8 cellular contexts compared by ENCODE assay signal in the genomic region with DNA sequence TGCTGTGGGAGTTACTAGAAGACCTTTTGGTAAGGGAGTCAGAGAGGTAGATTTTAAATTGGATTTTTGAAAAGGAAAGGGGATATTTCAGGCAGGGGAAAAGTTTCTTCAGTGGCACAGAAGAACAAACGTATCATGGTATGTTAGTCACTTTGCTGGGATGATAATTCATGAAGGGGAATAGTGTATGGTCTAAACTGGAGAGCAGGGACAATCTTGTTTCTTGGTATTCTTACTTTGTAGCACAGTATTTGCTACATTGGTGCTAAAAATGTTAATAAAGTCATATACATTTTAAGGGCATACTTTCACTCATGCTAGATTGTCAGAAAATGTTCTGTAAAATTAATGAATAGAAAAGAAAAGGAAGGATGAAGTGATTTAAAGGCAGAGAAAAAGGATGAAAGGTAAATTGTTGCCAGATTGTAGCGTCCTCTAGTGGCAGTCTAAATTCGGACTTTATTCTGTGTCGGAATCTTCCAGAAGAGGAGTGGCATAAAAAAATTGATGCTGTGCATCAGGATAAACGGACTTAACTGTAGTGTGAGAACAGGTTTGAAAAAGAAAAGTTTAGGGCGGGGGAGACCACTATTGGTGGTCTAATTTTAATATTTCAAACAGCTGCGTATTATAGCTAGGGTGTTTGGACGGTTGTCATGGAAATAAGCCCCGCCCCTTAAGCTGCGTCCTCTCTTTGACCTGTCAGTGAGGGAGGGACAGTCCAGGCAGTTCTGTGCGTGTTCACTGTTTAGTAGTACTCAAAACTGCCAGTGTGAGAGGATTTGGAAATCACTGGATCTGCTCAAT. TPM values are rescaled to one million over a fixed set of nuclear protein-coding genes. Genes with fewer than 3 reads are reported as not detected.
DNase-seq lines count a peak whose midpoint lies in the region; ATAC-seq and TF ChIP-seq lines count a peak whose summit lies in the region.

BCO2 (plus strand) TSS at position 724 of the 807 bp plus-strand sequence. CDS start 90 bp downstream, outside the sequence.

- no peaks in the 10 kb centered on the region for H3K36me3 ChIP-seq in gastrocnemius medialis

- H3K4me3 ChIP-seq in gastrocnemius medialis, result peak within 1 kb of the TSS; percentile 35 to 54 (median 45)

- in situ Hi-C loops in gastrocnemius medialis (cut with MboI; ENCODE audit: low sequenced_read_pairs in 4 of 4), result loop anchor here in 3 of 4 donors (5.0 kb wide), 1 partner anchor 58 kb away; no protein-coding TSS in a partner anchor

- peak in 1 of 2 donors; percentile 21 for TF ChIP-seq POLR2A in gastrocnemius medialis (IDR thresholded peaks at IDR 0.05)

- TF ChIP-seq CTCF in LNCAP (IDR thresholded peaks at IDR 0.05) (peak; percentile 93), gastrocnemius medialis (IDR thresholded peaks at IDR 0.05 in 4 of 5, conservative IDR thresholded peaks at IDR 0.05 in 1 of 5) (peak; percentile 81 to 96 (median 84))

- H3K27ac ChIP-seq in caudate nucleus (ENCODE audit: low read depth, low read length) (peak within 1 kb of the TSS; percentile 91), gastrocnemius medialis (peak within 1 kb of the TSS; percentile 72 to 81 (median 74))

- peak; percentile 78 for DNase-seq in AG08396 (ENCODE audit: low spot score)
- peak; percentile 49 to 96 for DNase-seq in SW 1271 (lab: John Stamatoyannopoulos, UW)
- DNase-seq in caudate nucleus (lab: John Stamatoyannopoulos, UW), result peak in 55 of 61 donors; percentile 17 to 89 (median 63)
- DNase-seq in iPS-NIHi11 (ENCODE audit: low spot score), result peak; percentile 69
- peak; percentile 72 to 87 for DNase-seq in gastrocnemius medialis

- no peaks in the 10 kb centered on the region for H3K27me3 ChIP-seq in gastrocnemius medialis

- intact Hi-C loops in gastrocnemius medialis (cut with DNase I; ENCODE audit: low total_unique reads), result loop anchor here (1.0 kb wide), 1 partner anchor 62 kb away; no protein-coding TSS in a partner anchor

- ATAC-seq in GM18498 (IDR thresholded peaks at IDR 0.05; ENCODE audit: unreplicated experiment) (peak; percentile 57), gastrocnemius medialis (peak; percentile 95 to 97), HG02884 (IDR thresholded peaks at IDR 0.05; ENCODE audit: unreplicated experiment) (no peak)

- peaks cover 33 to 37% of the 10 kb centered on the region in 2 donors for H3K4me1 ChIP-seq in gastrocnemius medialis

- no peaks in the 10 kb centered on the region for H3K9me3 ChIP-seq in gastrocnemius medialis

RNA-seq across cellular contexts. Expression of gene BCO2, which starts in this region (rescaled TPM):
- 1 to 10 TPM; 2.9 to 5.8 (median 4.2) TPM for total RNA-seq in gastrocnemius medialis
